ENCODE assay signal across 8 cellular contexts in genomic region chr2:189783927-189784867, GRCh38. TPM values are rescaled to one million over a fixed set of nuclear protein-coding genes. Genes with fewer than 3 reads are reported as not detected.
DNase-seq lines count a peak whose midpoint lies in the region; ATAC-seq, FAIRE-seq and TF ChIP-seq lines count a peak whose summit lies in the region.

A gene with protein sequence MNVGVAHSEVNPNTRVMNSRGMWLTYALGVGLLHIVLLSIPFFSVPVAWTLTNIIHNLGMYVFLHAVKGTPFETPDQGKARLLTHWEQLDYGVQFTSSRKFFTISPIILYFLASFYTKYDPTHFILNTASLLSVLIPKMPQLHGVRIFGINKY (minus strand): TSS chr2:189784339. CDS start chr2:189782595, 1,744 bp downstream.
TSS of gene PMS1 (plus strand) at chr2:189784450. CDS start at chr2:189791810, 7,360 bp downstream.

- H3K27ac ChIP-seq in effector memory CD4-positive, alpha-beta T cell (ENCODE audit: insufficient read depth, low read length, poor library complexity, severe bottlenecking), result peak within 1 kb of the TSS; percentile 94

- no TSS peak for BruUV-seq in Caco-2 (replicated peaks; lab: Mats Ljungman, UMichigan)

- peak; percentile 94 for ATAC-seq in GM21381 (IDR thresholded peaks at IDR 0.05; ENCODE audit: unreplicated experiment)

- CTCF ChIA-PET in Caco-2 (lab: Charles Lee), result interaction anchor here (1.0 to 2.7 kb wide), 2 partner anchors 15 to 21 kb away, joined by 8 to 14 read pairs; partner anchors contain the start of gene OSGEPL1

- H3K36me3 ChIP-seq in Caco-2 (ENCODE audit: control insufficient read depth, insufficient read depth, low read length), result no peaks in the 10 kb centered on the region
- H3K36me3 ChIP-seq in effector memory CD4-positive, alpha-beta T cell (ENCODE audit: control insufficient read depth, insufficient read depth, low read length), result peaks cover 19% of the 10 kb centered on the region

- H3K4me1 ChIP-seq in Caco-2, result peaks cover 5% of the 10 kb centered on the region; the same call in 1 of the 2 replicates
- H3K4me1 ChIP-seq in effector memory CD4-positive, alpha-beta T cell (ENCODE audit: control insufficient read depth, insufficient read depth, low read length, poor library complexity, severe bottlenecking), result peaks cover 18% of the 10 kb centered on the region

- no peak for TF ChIP-seq CTCF in Caco-2 (IDR thresholded peaks at IDR 0.05; ENCODE audit: insufficient read depth in 1 of 2, low read depth in 1 of 2, low read length in 1 of 2, severe bottlenecking in 1 of 2, unreplicated experiment in 1 of 2)

- peak within 1 kb of the TSS; percentile 88 for H3K4me3 ChIP-seq in Caco-2 (ENCODE audit: low read depth, low read length)
- peak within 1 kb of the TSS; percentile 86 for H3K4me3 ChIP-seq in effector memory CD4-positive, alpha-beta T cell (ENCODE audit: insufficient read depth, low read depth, low read length, poor library complexity, severe bottlenecking)

- peak within 1 kb of the TSS; percentile 82 for H3K27ac Mint-ChIP-seq in Caco-2 (ENCODE audit: unreplicated experiment)

- FAIRE-seq in HTR-8/SVneo (lab: Jason Lieb, UNC), result peak; percentile 95

- DNase-seq in Caco-2, result peak; percentile 95 to 98
- DNase-seq in HTR-8/SVneo (ENCODE audit: insufficient read length, low spot score), result peak; percentile 94
- DNase-seq in NOMO-1 treated with DMSO at 0.1 percent for 48 hours (lab: John Stamatoyannopoulos, UW; ENCODE audit: unreplicated experiment), result peak; percentile 90
- peak; percentile 86 to 91 for DNase-seq in activated CD8-positive, alpha-beta memory T cell treated with anti-CD3 and anti-CD28 coated beads for 4 hours (ENCODE audit: low read depth in 2 of 2)
- peak; percentile 86 to 91 (median 90) for DNase-seq in effector memory CD4-positive, alpha-beta T cell
- DNase-seq in medulla oblongata (ENCODE audit: extremely low spot score), result peak; percentile 98
- peak; percentile 85 to 87 (median 87) for DNase-seq in stimulated activated CD4-positive, alpha-beta T cell treated with anti-CD3 and anti-CD28 coated beads, TNF-alpha, amount 100 ng/mL, for 48 hours (ENCODE audit: low read depth in 3 of 3)

- POLR2A ChIA-PET in Caco-2 (lab: Charles Lee), result interaction anchor here (0.6 to 2.4 kb wide), 3 partner anchors 15 to 309 kb away, joined by 3 to 16 read pairs (median 3); partner anchors contain the start of gene OSGEPL1

- H3K36me3 Mint-ChIP-seq in Caco-2 (ENCODE audit: insufficient read depth, unreplicated experiment), result peaks cover 53% of the 10 kb centered on the region

- no peaks in the 10 kb centered on the region for H3K27me3 ChIP-seq in Caco-2 (replicated peaks; ENCODE audit: control insufficient read depth, insufficient read depth, low read length)
- H3K27me3 ChIP-seq in effector memory CD4-positive, alpha-beta T cell (replicated peaks; ENCODE audit: control insufficient read depth, insufficient read depth, low read length, poor library complexity, severe bottlenecking), result no peaks in the 10 kb centered on the region

- H3K4me1 Mint-ChIP-seq in Caco-2 (ENCODE audit: low read depth, unreplicated experiment), result peaks cover 23% of the 10 kb centered on the region

- peak within 1 kb of the TSS; percentile 83 for H3K4me3 Mint-ChIP-seq in Caco-2 (ENCODE audit: unreplicated experiment)

- no peaks in the 10 kb centered on the region for H3K9me3 Mint-ChIP-seq in Caco-2 (ENCODE audit: unreplicated experiment)

- no peaks in the 10 kb centered on the region for H3K27me3 Mint-ChIP-seq in Caco-2 (ENCODE audit: insufficient read depth, unreplicated experiment)

- intact Hi-C loops in Caco-2 (cut with micrococcal nuclease; ENCODE audit: unreplicated experiment), result loop anchor here (1.0 to 10.0 kb wide), 4 partner anchors 22 to 535 kb away; partner anchors contain the start of genes ASNSD1, HIBCH and OSGEPL1

- H3K9me3 ChIP-seq in Caco-2, result no peaks in the 10 kb centered on the region
- no peaks in the 10 kb centered on the region for H3K9me3 ChIP-seq in effector memory CD4-positive, alpha-beta T cell (ENCODE audit: control insufficient read depth, low read length)

RNA-seq across cellular contexts. Expression of the first gene that starts in this region (rescaled TPM):
- 52.1 and 52.7 TPM in 2 replicates for total RNA-seq in Caco-2 (2022)

RNA-seq across cellular contexts. Expression of gene PMS1, which starts in this region (rescaled TPM):
- 38.1 and 40.2 TPM in 2 replicates for total RNA-seq in Caco-2 (2022)

Comparison
In these comparisons a context has a peak if more than half of its experiments do, and no peak if none do; other contexts are left out.
1. Peak in every context shown above with its lines: DNase-seq, ATAC-seq, H3K4me3 ChIP-seq and H3K27ac ChIP-seq.